6 cellular contexts compared by ENCODE assay signal in the genomic region with DNA sequence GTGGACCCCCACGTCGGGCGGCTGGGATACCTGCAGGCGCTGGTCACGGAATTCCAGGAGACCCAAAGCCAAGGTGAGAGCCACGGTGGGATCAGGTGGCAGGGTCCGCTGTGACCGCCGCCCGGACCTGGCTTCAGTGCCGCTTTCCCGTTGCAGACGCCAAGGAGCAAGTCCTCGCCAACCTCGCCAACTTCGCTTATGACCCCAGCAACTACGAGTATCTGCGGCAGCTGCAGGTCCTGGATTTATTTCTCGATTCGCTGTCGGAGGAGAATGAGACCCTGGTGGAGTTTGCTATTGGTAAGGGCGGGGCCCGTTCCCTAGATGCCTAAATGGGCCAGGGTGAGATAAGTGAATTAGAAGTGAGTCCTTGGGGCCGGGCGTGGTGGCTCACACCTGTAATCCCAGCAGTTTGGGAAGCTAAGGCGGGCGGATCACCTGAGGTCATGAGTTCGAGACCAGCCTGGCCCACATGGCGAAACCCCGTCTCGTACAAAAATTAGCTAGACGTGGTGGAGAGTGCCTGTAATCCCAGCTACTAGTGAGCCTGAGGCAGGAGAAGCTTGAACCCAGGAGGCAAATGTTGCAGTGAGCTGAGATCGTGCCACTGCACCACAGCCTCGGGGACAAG. TPM values are rescaled to one million over a fixed set of nuclear protein-coding genes. Genes with fewer than 3 reads are reported as not detected.
A peak's percentile ranks its signal among the peaks of the same experiment; 100 is the strongest.
DNase-seq lines count a peak whose midpoint lies in the region; ATAC-seq and TF ChIP-seq lines count a peak whose summit lies in the region.

No MANE protein-coding gene starts in this region.

- TF ChIP-seq CTCF in GM12864 (IDR thresholded peaks at IDR 0.05; ENCODE audit: low read depth, low read length, missing control alignments) (no peak), WI38 (IDR thresholded peaks at IDR 0.05; ENCODE audit: low read depth, low read length) (no peak)

- H3K4me3 ChIP-seq in GM12864 (ENCODE audit: low read depth, low read length) (peak overlapping the region; percentile 83), WI38 (ENCODE audit: low read depth, low read length) (peak overlapping the region; percentile 79)

- no peak for ATAC-seq in HG02588 (IDR thresholded peaks at IDR 0.05; ENCODE audit: unreplicated experiment)

- DNase-seq in GM12864 (ENCODE audit: low read depth) (no peak), left kidney (ENCODE audit: low read depth, low spot score) (peak; percentile 43), cerebellum (ENCODE audit: low spot score) (no peak), C1 segment of cervical spinal cord (lab: John Stamatoyannopoulos, UW) (no peak)

RNA-seq across cellular contexts. Expression of gene ARMC7, which starts 0.7 kb away (rescaled TPM):
- 2.5 TPM for total RNA-seq in cerebellum

RNA-seq across cellular contexts. Expression of gene NT5C, which starts 21.1 kb away (rescaled TPM):
- total RNA-seq in cerebellum, result 19.9 TPM

RNA-seq across cellular contexts. Expression of gene SLC16A5, which starts 22.7 kb away (rescaled TPM):
- 1.1 TPM for total RNA-seq in cerebellum

RNA-seq across cellular contexts. Expression of gene JPT1, which starts 43.9 kb away (rescaled TPM):
- total RNA-seq in cerebellum, result 297 TPM
